ENCODE assay signal across 9 cellular contexts in the genomic region with DNA sequence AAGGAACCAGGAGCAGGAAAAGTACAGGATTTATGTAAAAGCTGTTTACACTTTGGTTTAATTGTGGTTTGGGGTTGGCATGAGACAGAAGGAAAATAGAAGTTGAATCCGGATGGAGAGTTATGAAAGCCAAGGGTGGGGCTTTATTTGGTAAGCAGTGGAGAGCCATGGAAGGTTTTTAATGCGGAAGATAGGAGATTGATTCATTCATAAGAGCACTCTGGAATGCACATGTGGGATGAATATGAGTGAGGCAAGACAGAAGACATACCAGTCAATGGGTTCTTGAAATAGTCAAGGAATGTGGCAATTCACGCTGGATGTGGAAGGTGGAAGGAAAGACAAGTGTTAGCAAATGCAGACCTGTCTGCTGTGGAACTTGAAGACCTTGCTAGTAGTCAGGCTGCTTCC. TPM values are rescaled to one million over a fixed set of nuclear protein-coding genes. Genes with fewer than 3 reads are reported as not detected.
DNase-seq lines count a peak whose midpoint lies in the region; TF ChIP-seq lines count a peak whose summit lies in the region.
"Had no signal": no experiment of that assay in that cellular context is flagged by ENCODE, and none has a peak within 500 bp of the region (broad histone marks: within the 10 kb centered on the region; RNA-seq: fewer than 3 reads in every experiment).

No MANE protein-coding gene starts in this region.

- TF ChIP-seq POLR2A in lower leg skin (IDR thresholded peaks at IDR 0.05) = no peak

- intact Hi-C loops in lower leg skin (cut with DNase I; ENCODE audit: low total_unique reads) = no loop called here

- 7 to 10% methylated on average over 3 of the region's 3 CpGs for WGBS in lower leg skin, 2 donors

- no peak overlapping the region for H2AFZ ChIP-seq in Loucy (ENCODE audit: low read length)

- H3F3A ChIP-seq in Loucy (ENCODE audit: low read depth) = no peaks in the 10 kb centered on the region

- H3K9ac ChIP-seq in Loucy (ENCODE audit: low read depth, low read length, poor library complexity, severe bottlenecking) = no peak overlapping the region

- peak overlapping the region; percentile 41 for H3K4me2 ChIP-seq in Loucy (ENCODE audit: low read depth, low read length, poor library complexity, severe bottlenecking)

- POLR2A ChIA-PET in BJ (lab: Charles Lee) = no interaction called here

- DNase-seq in BJ (ENCODE audit: low read depth) (peak; percentile 74), brain microvascular endothelial cell (peak; percentile 27), lower leg skin (ENCODE audit: low spot score in 2 of 2) (peak; percentile 5 to 52), NCI-H510A treated with DMSO at 0.1 percent for 48 hours (lab: John Stamatoyannopoulos, UW) (no peak), iPS-NIHi7 (ENCODE audit: extremely low spot score) (no peak), hippocampal formation (lab: John Stamatoyannopoulos, UW) (no peak)
- DNase-seq in activated CD8-positive, alpha-beta memory T cell treated with anti-CD3 and anti-CD28 coated beads, Interleukin-2, amount 50 U/mL, for 4 hours = no peak
- DNase-seq: NCI-H2081 had no signal

- in situ Hi-C loops in brain microvascular endothelial cell (cut with HindIII; ENCODE audit: low pct_ligation_motif_present, low sequenced_read_pairs) = no loop called here

- no peak overlapping the region for H3K4me3 ChIP-seq in BJ (ENCODE audit: low read depth, low read length)
- H3K4me3 ChIP-seq in Loucy (ENCODE audit: low read length, poor library complexity, severe bottlenecking) = no peak overlapping the region
- no peak overlapping the region for H3K4me3 ChIP-seq in brain microvascular endothelial cell (ENCODE audit: low read depth, low read length)
- H3K4me3 ChIP-seq in lower leg skin (ENCODE audit: low read depth, poor library complexity, severe bottlenecking) = no peak overlapping the region

- H3K9me2 ChIP-seq in Loucy (replicated peaks; ENCODE audit: low read depth, low read length) = no peaks in the 10 kb centered on the region

- H3K36me3 ChIP-seq in BJ (ENCODE audit: control insufficient read depth, insufficient read depth, low read length) (peaks cover 6% of the 10 kb centered on the region), Loucy (ENCODE audit: insufficient read depth, low read length) (no peaks in the 10 kb centered on the region), brain microvascular endothelial cell (replicated peaks) (peaks cover 9% of the 10 kb centered on the region)

- H3K27me3 ChIP-seq in BJ (ENCODE audit: control insufficient read depth, insufficient read depth, low read length) (peaks cover 6% of the 10 kb centered on the region), Loucy (ENCODE audit: insufficient read depth, low read length, poor library complexity, severe bottlenecking) (no peaks in the 10 kb centered on the region), brain microvascular endothelial cell (replicated peaks) (no peaks in the 10 kb centered on the region)

- no peak for TF ChIP-seq CTCF in BJ (IDR thresholded peaks at IDR 0.05; ENCODE audit: insufficient read depth, low read depth, low read length)
- TF ChIP-seq CTCF in Loucy (conservative IDR thresholded peaks at IDR 0.05; ENCODE audit: low read length) = no peak
- no peak for TF ChIP-seq CTCF in brain microvascular endothelial cell (IDR thresholded peaks at IDR 0.05; ENCODE audit: low read depth, low read length, missing control alignments)
- no peak for TF ChIP-seq CTCF in lower leg skin (IDR thresholded peaks at IDR 0.05)

- CTCF ChIA-PET in BJ (lab: Yijun Ruan, JAX) = interaction anchor here (0.9 to 1.3 kb wide), 2 partner anchors 12 to 217 kb away, joined by 3 read pairs; no protein-coding TSS in a partner anchor

- H3K27ac ChIP-seq in brain microvascular endothelial cell = no peak overlapping the region

- H3K79me2 ChIP-seq in Loucy (ENCODE audit: insufficient read depth, low read length) = peaks cover 6% of the 10 kb centered on the region; the same call in 1 of the 2 replicates

- no peaks in the 10 kb centered on the region for H4K20me1 ChIP-seq in Loucy (ENCODE audit: insufficient read depth, low read length, poor library complexity, severe bottlenecking)

- no peaks in the 10 kb centered on the region for H3K9me3 ChIP-seq in Loucy (ENCODE audit: insufficient read depth, low read depth, low read length)

- peaks cover 75% of the 10 kb centered on the region for H3K4me1 ChIP-seq in Loucy (ENCODE audit: insufficient read depth, low read length, poor library complexity, severe bottlenecking)

RNA-seq across cellular contexts. Expression of a gene that starts 9.3 kb away (rescaled TPM):
- polyA plus RNA-seq in BJ (2011; rRNA removed) = not detected in 2 replicates
- polyA minus RNA-seq in BJ (2011; rRNA and poly(A)+ RNA removed) = not detected in 2 replicates
- total RNA-seq in lower leg skin = 10 to 100 TPM in 1 of 4 donors, 1 to 10 TPM in 3; 7.5 to 18.5 (median 8.9) TPM

RNA-seq across cellular contexts. Expression of a gene that starts 13.5 kb away (rescaled TPM):
- 17.4 and 19.4 TPM in 2 replicates for polyA plus RNA-seq in BJ (2011; rRNA removed)
- polyA minus RNA-seq in BJ (2011; rRNA and poly(A)+ RNA removed) = 7.4 and 10.5 TPM in 2 replicates
- 10 to 100 TPM; 49.0 to 68.6 (median 58.6) TPM for total RNA-seq in lower leg skin

RNA-seq across cellular contexts. Expression of a gene that starts 13.7 kb away (rescaled TPM):
- 38.2 and 57.4 TPM in 2 replicates for polyA plus RNA-seq in BJ (2011; rRNA removed)
- 17.1 and 27.8 TPM in 2 replicates for polyA minus RNA-seq in BJ (2011; rRNA and poly(A)+ RNA removed)
- 10 to 100 TPM in 3 of 4 donors, 1 to 10 TPM in 1; 9.1 to 35.7 (median 26.2) TPM for total RNA-seq in lower leg skin

RNA-seq across cellular contexts. Expression of a gene that starts 42.4 kb away (rescaled TPM):
- polyA plus RNA-seq in BJ (2011; rRNA removed) = 44.6 and 48.8 TPM in 2 replicates
- 34.5 and 45.9 TPM in 2 replicates for polyA minus RNA-seq in BJ (2011; rRNA and poly(A)+ RNA removed)
- total RNA-seq in lower leg skin = 10 to 100 TPM; 50.6 to 76.5 (median 64.1) TPM

RNA-seq across cellular contexts. Expression of a gene that starts 43.1 kb away (rescaled TPM):
- polyA plus RNA-seq in BJ (2011; rRNA removed) = 17.6 and 18.1 TPM in 2 replicates
- 15.0 and 23.3 TPM in 2 replicates for polyA minus RNA-seq in BJ (2011; rRNA and poly(A)+ RNA removed)
- 10 to 100 TPM; 10.7 to 24.7 (median 20.3) TPM for total RNA-seq in lower leg skin

Comparison
In these comparisons a context has a peak if more than half of its experiments do, and no peak if none do; other contexts are left out.
1. DNase-seq: peak in BJ (single experiment), brain microvascular endothelial cell (single experiment) and lower leg skin (2 of 2); none in NCI-H510A treated with DMSO at 0.1 percent for 48 hours (single experiment), iPS-NIHi7 (single experiment), activated CD8-positive, alpha-beta memory T cell treated with anti-CD3 and anti-CD28 coated beads, Interleukin-2, amount 50 U/mL, for 4 hours (single experiment) and hippocampal formation (0 of 2).